1 cellular context compared by ENCODE assay signal in genomic region chr15:101135532-101136166, GRCh38.
TF ChIP-seq lines count a peak whose summit lies in the region.

No MANE protein-coding gene starts in this region.

TF ChIP-seq in GM12878, 131 proteins besides CTCF, POLR2A, EP300 and RAD21 (continued from another document and continues in another):
- peak; percentile 61; a peak in 3 of 4 replicates for TF ChIP-seq BHLHE40 (IDR thresholded peaks at IDR 0.05; ENCODE audit: borderline replicate concordance in 1 of 2, low read depth in 2 of 2, low read length in 1 of 2)
- TF ChIP-seq E4F1 (IDR thresholded peaks at IDR 0.05; ENCODE audit: borderline replicate concordance, partially characterized antibody) = no peak
- TF ChIP-seq POLR2AphosphoS5 (IDR thresholded peaks at IDR 0.05; ENCODE audit: low read length) = no peak
- TF ChIP-seq ETV6 (conservative IDR thresholded peaks at IDR 0.05 in 1 of 2, IDR thresholded peaks at IDR 0.05 in 1 of 2; ENCODE audit: borderline replicate concordance in 1 of 2, low read depth in 1 of 2) = peak in 1 of 2 experiments; percentile 90; a peak in 2 of 4 replicates
- no peak; the same call in 1 of the 2 replicates for TF ChIP-seq ZBTB40 (IDR thresholded peaks at IDR 0.05; ENCODE audit: borderline replicate concordance)
- peak; percentile 24; the same call in 1 of the 2 replicates for TF ChIP-seq CHD4 (IDR thresholded peaks at IDR 0.05)
- peak; percentile 33; the same call in 1 of the 2 replicates for TF ChIP-seq ZNF687 (IDR thresholded peaks at IDR 0.05)
- no peak for TF ChIP-seq BCLAF1 (IDR thresholded peaks at IDR 0.05)
- TF ChIP-seq ZNF217 (IDR thresholded peaks at IDR 0.05) = no peak
- TF ChIP-seq MAX (IDR thresholded peaks at IDR 0.05; ENCODE audit: low read depth, low read length) = peak; percentile 40; the same call in 1 of the 2 replicates
- no peak for TF ChIP-seq ESRRA (IDR thresholded peaks at IDR 0.05; ENCODE audit: low read length)
- 0 out of 2 replicates have a peak, but pooled peaks have one; percentile 16 for TF ChIP-seq LARP7 (IDR thresholded peaks at IDR 0.05)
- no peak for TF ChIP-seq GABPA (IDR thresholded peaks at IDR 0.05; ENCODE audit: low read depth)
- TF ChIP-seq ZNF24 (IDR thresholded peaks at IDR 0.05) = no peak
- no peak for TF ChIP-seq ATF2 (IDR thresholded peaks at IDR 0.05; ENCODE audit: low read length)
- no peak for TF ChIP-seq NR2C2 (IDR thresholded peaks at IDR 0.05; ENCODE audit: borderline replicate concordance, control insufficient read depth, insufficient read length, low read depth)
- no peak for TF ChIP-seq ASH2L (IDR thresholded peaks at IDR 0.05; ENCODE audit: borderline replicate concordance, low read depth)
- TF ChIP-seq ZBTB33 (IDR thresholded peaks at IDR 0.05) = no peak
- TF ChIP-seq FOS (IDR thresholded peaks at IDR 0.05; ENCODE audit: borderline replicate concordance, extremely low read depth, insufficient read length) = no peak
- TF ChIP-seq POLR2AphosphoS2 (IDR thresholded peaks at IDR 0.05; ENCODE audit: low read depth, low read length) = no peak
- no peak for TF ChIP-seq SREBF1 (IDR thresholded peaks at IDR 0.05; ENCODE audit: low read length)
- no peak for TF ChIP-seq PKNOX1 (IDR thresholded peaks at IDR 0.05)
- no peak for TF ChIP-seq ZNF622 (IDR thresholded peaks at IDR 0.05)
- no peak for TF ChIP-seq KLF5 (IDR thresholded peaks at IDR 0.05; ENCODE audit: partially characterized antibody)
- no peak for TF ChIP-seq CBX5 (IDR thresholded peaks at IDR 0.05; ENCODE audit: low read depth)
- TF ChIP-seq REST (IDR thresholded peaks at IDR 0.05; ENCODE audit: low read depth, low read length) = no peak
- no peak for TF ChIP-seq KAT2A (conservative IDR thresholded peaks at IDR 0.05; ENCODE audit: control insufficient read depth, low read depth, low read length)
- 0 out of 2 replicates have a peak, but pooled peaks have one; percentile 11 for TF ChIP-seq HDGF (IDR thresholded peaks at IDR 0.05)
